Comparison of ENCODE assay signal across 8 cellular contexts in the genomic region with DNA sequence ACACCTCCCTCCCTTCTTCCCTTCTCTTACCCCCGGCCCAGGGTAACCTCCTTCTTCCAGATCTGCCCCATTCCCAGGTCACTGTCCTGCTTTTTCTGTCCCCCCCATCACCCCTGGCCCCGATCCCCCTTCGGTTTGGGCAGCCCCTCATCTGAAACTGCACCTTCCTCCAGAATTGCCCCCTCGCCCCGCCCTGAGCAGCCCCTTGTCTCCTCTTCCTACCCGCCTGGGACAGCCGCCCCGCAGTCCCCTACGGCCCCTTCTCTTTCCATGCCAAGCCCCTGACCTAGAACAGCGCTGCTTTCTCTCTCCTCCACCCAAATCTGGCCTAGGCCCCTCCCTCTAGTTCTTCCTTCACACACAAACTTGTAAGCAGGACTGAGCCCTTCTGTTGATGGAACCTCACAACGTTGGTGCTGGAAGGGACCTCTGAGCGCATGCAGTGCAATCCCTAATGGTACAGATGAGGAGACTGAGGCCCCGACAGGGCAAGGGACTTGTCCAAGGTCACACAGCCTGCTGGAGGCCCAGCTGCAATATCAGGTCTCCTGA. TPM values are rescaled to one million over a fixed set of nuclear protein-coding genes. Genes with fewer than 3 reads are reported as not detected.
A peak's percentile ranks its signal among the peaks of the same experiment; 100 is the strongest.
DNase-seq lines count a peak whose midpoint lies in the region; ATAC-seq and TF ChIP-seq lines count a peak whose summit lies in the region.

No MANE protein-coding gene starts in this region.

- TF ChIP-seq CTCF in upper lobe of right lung (IDR thresholded peaks at IDR 0.05) (no peak), GM20000 (IDR thresholded peaks at IDR 0.05; ENCODE audit: extremely low read depth, missing control alignments) (no peak)

- peak overlapping the region; percentile 24 for H3K27ac ChIP-seq in caudate nucleus (ENCODE audit: low read depth, low read length)
- peak overlapping the region; percentile 89 for H3K27ac ChIP-seq in upper lobe of right lung

- H3K4me3 ChIP-seq in NT2/D1 (ENCODE audit: insufficient read length, low read depth) = peak overlapping the region; percentile 78
- peak overlapping the region; percentile 93 for H3K4me3 ChIP-seq in upper lobe of right lung

- H3K27me3 ChIP-seq in NT2/D1 (ENCODE audit: insufficient read depth, insufficient read length) (no peaks in the 10 kb centered on the region), upper lobe of right lung (no peaks in the 10 kb centered on the region)

- ATAC-seq in upper lobe of right lung (no peak), GM18870 (IDR thresholded peaks at IDR 0.05; ENCODE audit: unreplicated experiment) (no peak)

- peaks cover 5% of the 10 kb centered on the region for H3K4me1 ChIP-seq in NT2/D1 (ENCODE audit: insufficient read depth, insufficient read length)
- peaks cover 40% of the 10 kb centered on the region for H3K4me1 ChIP-seq in upper lobe of right lung

- DNase-seq in EH (ENCODE audit: low read depth) (peak; percentile 30), NT2/D1 (ENCODE audit: low read depth, low spot score) (no peak), caudate nucleus (lab: John Stamatoyannopoulos, UW) (no peak), lung microvascular endothelial cell (ENCODE audit: low read depth in 2 of 2) (peak; percentile 9 to 16), upper lobe of right lung (no peak), posterior vena cava (ENCODE audit: low spot score) (no peak), GM20000 (ENCODE audit: low spot score) (no peak)

- intact Hi-C loops in upper lobe of right lung (cut with DNase I) = no loop called here
- intact Hi-C loops in posterior vena cava (cut with DNase I) = no loop called here

- peak overlapping the region; percentile 74 for H3K9ac ChIP-seq in NT2/D1 (ENCODE audit: insufficient read length, low read depth)

- H3K9me3 ChIP-seq in NT2/D1 (ENCODE audit: insufficient read depth, low read length) (no peaks in the 10 kb centered on the region), upper lobe of right lung (no peaks in the 10 kb centered on the region)

- H3K36me3 ChIP-seq in NT2/D1 (ENCODE audit: insufficient read depth, insufficient read length, low read length) = peaks cover 20% of the 10 kb centered on the region
- H3K36me3 ChIP-seq in upper lobe of right lung = peaks cover 10% of the 10 kb centered on the region

RNA-seq across cellular contexts. Expression of gene PPP2R5D, which starts 0.6 kb away (rescaled TPM):
- total RNA-seq in lung microvascular endothelial cell (19.2 and 22.0 TPM in 2 replicates), upper lobe of right lung (24.1 TPM), posterior vena cava (10 to 100 TPM; 26.0 to 33.5 TPM)

RNA-seq across cellular contexts. Expression of gene PEX6, which starts 6.0 kb away (rescaled TPM):
- total RNA-seq in lung microvascular endothelial cell (6.3 and 19.2 TPM in 2 replicates), upper lobe of right lung (30.4 TPM), posterior vena cava (10 to 100 TPM in 1 of 2 donors, 1 to 10 TPM in 1; 8.8 to 12.8 TPM)

RNA-seq across cellular contexts. Expression of gene GNMT, which starts 24.4 kb away (rescaled TPM):
- total RNA-seq in lung microvascular endothelial cell (under 0.01 TPM in 1 of 2 replicates, not detected in the other), upper lobe of right lung (1.4 TPM), posterior vena cava (not detected)

RNA-seq across cellular contexts. Expression of gene MEA1, which starts 28.7 kb away (rescaled TPM):
- total RNA-seq in lung microvascular endothelial cell = 33.3 and 47.0 TPM in 2 replicates
- total RNA-seq in upper lobe of right lung = 45.5 TPM
- 10 to 100 TPM; 41.8 to 45.9 TPM for total RNA-seq in posterior vena cava

RNA-seq across cellular contexts. Expression of gene KLHDC3, which starts 29.0 kb away (rescaled TPM):
- 104 and 126 TPM in 2 replicates for total RNA-seq in lung microvascular endothelial cell
- total RNA-seq in upper lobe of right lung = 58.8 TPM
- total RNA-seq in posterior vena cava = 10 to 100 TPM; 43.7 to 44.1 TPM

Comparison
In these comparisons a context has a peak if more than half of its experiments do, and no peak if none do; other contexts are left out.
1. DNase-seq: peak in EH (single experiment) and lung microvascular endothelial cell (2 of 2); none in NT2/D1 (single experiment), caudate nucleus (0 of 61), upper lobe of right lung (single experiment), posterior vena cava (single experiment) and GM20000 (single experiment).